In genomic region chr18:70291295-70291574, GRCh38 we compare ENCODE assay signal across 2 cellular contexts.
TF ChIP-seq lines count a peak whose summit lies in the region.

No MANE protein-coding gene starts in this region.

TF ChIP-seq in HepG2, 621 proteins besides CTCF, POLR2A, EP300 and RAD21 (continued from another document):
- TF ChIP-seq HMGXB3 (CRISPR knock-in tag; IDR thresholded peaks at IDR 0.05; ENCODE audit: borderline replicate concordance): no peak
- no peak for TF ChIP-seq TBP (CRISPR knock-in tag; IDR thresholded peaks at IDR 0.05)
- no peak; the same call in 1 of the 2 replicates for TF ChIP-seq ARID4A (CRISPR knock-in tag; IDR thresholded peaks at IDR 0.05; ENCODE audit: borderline replicate concordance)
- no peak for TF ChIP-seq ZBTB2 (CRISPR knock-in tag; IDR thresholded peaks at IDR 0.05; ENCODE audit: low read depth)
- TF ChIP-seq ZNF761 (CRISPR knock-in tag; conservative IDR thresholded peaks at IDR 0.05): no peak
- TF ChIP-seq MTERF4 (CRISPR knock-in tag; IDR thresholded peaks at IDR 0.05): no peak
- no peak for TF ChIP-seq ZNF12 (CRISPR knock-in tag; IDR thresholded peaks at IDR 0.05)
- no peak for TF ChIP-seq JUN (CRISPR knock-in tag; IDR thresholded peaks at IDR 0.05)
- TF ChIP-seq ZNF3 (CRISPR knock-in tag; IDR thresholded peaks at IDR 0.05): no peak

TF ChIP-seq in liver, 16 proteins besides CTCF, POLR2A, EP300 and RAD21 (continued from another document):
- no peak for TF ChIP-seq ZBTB33 (IDR thresholded peaks at IDR 0.05)
- no peak for TF ChIP-seq GABPA (IDR thresholded peaks at IDR 0.05 in 1 of 2, conservative IDR thresholded peaks at IDR 0.05 in 1 of 2)
- TF ChIP-seq YY1 (IDR thresholded peaks at IDR 0.05): no peak
- TF ChIP-seq HNF4G (IDR thresholded peaks at IDR 0.05): no peak
- TF ChIP-seq FOXA1 (IDR thresholded peaks at IDR 0.05): no peak
